28 cellular contexts compared by ENCODE assay signal in genomic region chr20:50597406-50597969, GRCh38.
"Had no signal": no experiment of that assay in that cellular context is flagged by ENCODE, and none has a peak within 500 bp of the region (broad histone marks: within the 10 kb centered on the region; RNA-seq: fewer than 3 reads in every experiment).

No MANE protein-coding gene starts in this region.

- DNase-seq: activated CD4-positive, alpha-beta T cell treated with anti-CD3 and anti-CD28 coated beads for 4 hours; activated CD4-positive, alpha-beta T cell treated with anti-CD3 and anti-CD28 coated beads, Interleukin-2, amount 50 U/mL, for 4 hours; activated gamma-delta T cell treated with Interleukin-2 at 50 U/mL for 16 hours; activated naive CD8-positive, alpha-beta T cell treated with anti-CD3 and anti-CD28 coated beads, Interleukin-2, amount 50 U/mL, for 24 hours; activated T-cell treated with anti-CD3 and anti-CD28 coated beads for 4 hours; dermis blood vessel endothelial cell; effector CD4-positive, alpha-beta T cell; kidney glomerular epithelial cell; mucosa of descending colon; sigmoid colon; small intestine; stimulated activated CD4-positive, alpha-beta T cell treated with anti-CD3 and anti-CD28 coated beads, Interleukin-4, amount 100 ng/mL, for 24 hours; stimulated activated naive CD4-positive, alpha-beta T cell; T-helper 9 cell had no signal

- H3K27ac Mint-ChIP-seq: activated naive CD4-positive, alpha-beta T cell treated with anti-CD3 and anti-CD28 coated beads, Interleukin-2, amount 50 U/mL, for 24 hours; activated naive CD8-positive, alpha-beta T cell treated with anti-CD3 and anti-CD28 coated beads, Interleukin-2, amount 50 U/mL, for 24 hours; activated T-helper 17 cell treated with anti-CD3 and anti-CD28 coated beads, Interleukin-2, amount 50 U/mL, for 72 hours; natural killer cell treated with Interleukin-12 subunit alpha and Interleukin-12 subunit beta and Interleukin-15 and Interleukin-18, amount 100 ng/mL, for 72 hours; T-helper 1 cell treated with Interleukin-12 subunit alpha and Interleukin-12 subunit beta and Interleukin-4 antibody, amounts not matched to agents 30 μg/mL and 1 μg/mL, for 36 hours had no signal

- H3K36me3 Mint-ChIP-seq: activated naive CD4-positive, alpha-beta T cell treated with anti-CD3 and anti-CD28 coated beads, Interleukin-2, amount 50 U/mL, for 24 hours; natural killer cell treated with Interleukin-12 subunit alpha and Interleukin-12 subunit beta and Interleukin-15 and Interleukin-18, amount 100 ng/mL, for 72 hours had no signal

- H3K27ac ChIP-seq: breast epithelium, sigmoid colon, tibial nerve, VCaP had no signal

- H3K27me3 ChIP-seq: breast epithelium had no signal

- H3K4me1 Mint-ChIP-seq: activated naive CD4-positive, alpha-beta T cell treated with anti-CD3 and anti-CD28 coated beads, Interleukin-2, amount 50 U/mL, for 24 hours; activated naive CD8-positive, alpha-beta T cell treated with anti-CD3 and anti-CD28 coated beads, Interleukin-2, amount 50 U/mL, for 24 hours had no signal

- H3K4me3 ChIP-seq: breast epithelium, lung, mucosa of descending colon, sigmoid colon, tibial nerve had no signal

- ATAC-seq: activated naive CD8-positive, alpha-beta T cell treated with anti-CD3 and anti-CD28 coated beads, Interleukin-2, amount 50 U/mL, for 24 hours; activated T-helper 17 cell treated with anti-CD3 and anti-CD28 coated beads, Interleukin-2, amount 50 U/mL, for 72 hours; left lobe of liver; mucosa of descending colon had no signal

- FAIRE-seq: colon, endometrium, frontal cortex, small intestine, TTC549, urothelium cell line had no signal

- H3K9me3 ChIP-seq: breast epithelium, mucosa of descending colon, sigmoid colon, tibial nerve had no signal

- H3K4me3 Mint-ChIP-seq: activated naive CD4-positive, alpha-beta T cell treated with anti-CD3 and anti-CD28 coated beads, Interleukin-2, amount 50 U/mL, for 24 hours; activated naive CD8-positive, alpha-beta T cell treated with anti-CD3 and anti-CD28 coated beads, Interleukin-2, amount 50 U/mL, for 24 hours; activated T-helper 17 cell treated with anti-CD3 and anti-CD28 coated beads, Interleukin-2, amount 50 U/mL, for 72 hours; natural killer cell treated with Interleukin-12 subunit alpha and Interleukin-12 subunit beta and Interleukin-15 and Interleukin-18, amount 100 ng/mL, for 72 hours; T-helper 1 cell treated with Interleukin-12 subunit alpha and Interleukin-12 subunit beta and Interleukin-4 antibody, amounts not matched to agents 30 μg/mL and 1 μg/mL, for 36 hours had no signal

- H3K9me3 Mint-ChIP-seq: activated naive CD4-positive, alpha-beta T cell treated with anti-CD3 and anti-CD28 coated beads, Interleukin-2, amount 50 U/mL, for 24 hours; activated naive CD8-positive, alpha-beta T cell treated with anti-CD3 and anti-CD28 coated beads, Interleukin-2, amount 50 U/mL, for 24 hours; activated T-helper 17 cell treated with anti-CD3 and anti-CD28 coated beads, Interleukin-2, amount 50 U/mL, for 72 hours; natural killer cell treated with Interleukin-12 subunit alpha and Interleukin-12 subunit beta and Interleukin-15 and Interleukin-18, amount 100 ng/mL, for 72 hours; T-helper 1 cell treated with Interleukin-12 subunit alpha and Interleukin-12 subunit beta and Interleukin-4 antibody, amounts not matched to agents 30 μg/mL and 1 μg/mL, for 36 hours had no signal

- H3K27me3 Mint-ChIP-seq: activated naive CD4-positive, alpha-beta T cell treated with anti-CD3 and anti-CD28 coated beads, Interleukin-2, amount 50 U/mL, for 24 hours had no signal

- H3K36me3 ChIP-seq: breast epithelium, sigmoid colon had no signal
